In genomic region chr17:39235555-39236221, GRCh38 we compare ENCODE assay signal across 1 cellular context.
A peak's percentile ranks its signal among the peaks of the same experiment; 100 is the strongest.
TF ChIP-seq lines count a peak whose summit lies in the region.

No MANE protein-coding gene starts in this region.

TF ChIP-seq in HEK293, 187 proteins besides CTCF, POLR2A, EP300 and RAD21 (continued from another document and continues in another):
- TF ChIP-seq ZNF362 (tag by site-specific recombination; IDR thresholded peaks at IDR 0.05) (no peak; the same call in 1 of the 2 replicates), ZBTB6 (tag by site-specific recombination; IDR thresholded peaks at IDR 0.05) (no peak), ZNF548 (tag by site-specific recombination; IDR thresholded peaks at IDR 0.05) (no peak), HOXA7 (CRISPR knock-in tag; IDR thresholded peaks at IDR 0.05; ENCODE audit: borderline replicate concordance) (no peak), PATZ1 (tag by site-specific recombination; IDR thresholded peaks at IDR 0.05) (0 out of 2 replicates have a peak, but pooled peaks have one; percentile 16), ZNF701 (tag by site-specific recombination; IDR thresholded peaks at IDR 0.05) (no peak), ZNF707 (tag by site-specific recombination; IDR thresholded peaks at IDR 0.05) (no peak), ZNF654 (tag by site-specific recombination; IDR thresholded peaks at IDR 0.05; ENCODE audit: low read depth) (peak; percentile 59; the same call in 1 of the 2 replicates), ZNF629 (tag by site-specific recombination; IDR thresholded peaks at IDR 0.05) (peak; percentile 39; the same call in 1 of the 2 replicates), YY2 (tag by site-specific recombination; IDR thresholded peaks at IDR 0.05) (0 out of 2 replicates have a peak, but pooled peaks have one; percentile 18), ZFHX2 (tag by site-specific recombination; conservative IDR thresholded peaks at IDR 0.05) (no peak), ZNF510 (tag by site-specific recombination; IDR thresholded peaks at IDR 0.05; ENCODE audit: insufficient replicate concordance) (no peak), ZNF792 (tag by site-specific recombination; IDR thresholded peaks at IDR 0.05) (no peak), ZNF19 (tag by site-specific recombination; IDR thresholded peaks at IDR 0.05; ENCODE audit: low read depth) (no peak), INSM2 (tag by site-specific recombination; IDR thresholded peaks at IDR 0.05) (no peak), ZNF280C (tag by site-specific recombination; IDR thresholded peaks at IDR 0.05) (no peak), ZNF837 (tag by site-specific recombination; IDR thresholded peaks at IDR 0.05) (no peak), ZNF692 (tag by site-specific recombination; IDR thresholded peaks at IDR 0.05) (no peak), ZFP41 (tag by site-specific recombination; IDR thresholded peaks at IDR 0.05; ENCODE audit: borderline replicate concordance) (no peak), KLF16 (tag by site-specific recombination; IDR thresholded peaks at IDR 0.05) (no peak), GLI4 (tag by site-specific recombination; IDR thresholded peaks at IDR 0.05) (no peak), ZNF324 (tag by site-specific recombination; IDR thresholded peaks at IDR 0.05) (no peak; the same call in 1 of the 2 replicates), ZNF350 (tag by site-specific recombination; IDR thresholded peaks at IDR 0.05) (no peak), ZBTB7A (tag by site-specific recombination; IDR thresholded peaks at IDR 0.05; ENCODE audit: low read depth) (peak; percentile 18; the same call in 1 of the 2 replicates), ZBTB10 (tag by site-specific recombination; IDR thresholded peaks at IDR 0.05) (peak; percentile 44; the same call in 1 of the 2 replicates), ZNF777 (tag by site-specific recombination; IDR thresholded peaks at IDR 0.05; ENCODE audit: borderline replicate concordance) (no peak), ZNF585B (tag by site-specific recombination; IDR thresholded peaks at IDR 0.05) (no peak), ZNF214 (tag by site-specific recombination; IDR thresholded peaks at IDR 0.05; ENCODE audit: borderline replicate concordance) (no peak), EGR2 (tag by site-specific recombination; IDR thresholded peaks at IDR 0.05; ENCODE audit: low read depth) (no peak), ZNF175 (tag by site-specific recombination; IDR thresholded peaks at IDR 0.05) (no peak), ZNF501 (tag by site-specific recombination; IDR thresholded peaks at IDR 0.05) (no peak; the same call in 1 of the 2 replicates), ZNF600 (tag by site-specific recombination; IDR thresholded peaks at IDR 0.05) (no peak), ZNF248 (tag by site-specific recombination; IDR thresholded peaks at IDR 0.05) (no peak), ZNF514 (tag by site-specific recombination; IDR thresholded peaks at IDR 0.05) (no peak), ZNF354C (tag by site-specific recombination; IDR thresholded peaks at IDR 0.05; ENCODE audit: borderline replicate concordance, low read depth) (no peak), WT1 (tag by site-specific recombination; IDR thresholded peaks at IDR 0.05) (no peak), ZNF623 (tag by site-specific recombination; IDR thresholded peaks at IDR 0.05) (no peak), ZNF580 (tag by site-specific recombination; IDR thresholded peaks at IDR 0.05) (no peak), ZBTB17 (tag by site-specific recombination; IDR thresholded peaks at IDR 0.05) (peak; percentile 84; the same call in 1 of the 2 replicates), ZNF416 (tag by site-specific recombination; IDR thresholded peaks at IDR 0.05) (no peak), ZNF571 (tag by site-specific recombination; IDR thresholded peaks at IDR 0.05) (no peak), ZBTB21 (tag by site-specific recombination; IDR thresholded peaks at IDR 0.05) (no peak), ZNF404 (tag by site-specific recombination; IDR thresholded peaks at IDR 0.05) (no peak), ZNF335 (tag by site-specific recombination; conservative IDR thresholded peaks at IDR 0.05) (no peak; the same call in 1 of the 2 replicates), ZNF521 (tag by site-specific recombination; IDR thresholded peaks at IDR 0.05) (no peak), SP7 (tag by site-specific recombination; IDR thresholded peaks at IDR 0.05) (peak; percentile 76), ZNF311 (tag by site-specific recombination; IDR thresholded peaks at IDR 0.05; ENCODE audit: borderline replicate concordance) (no peak), ZNF221 (tag by site-specific recombination; IDR thresholded peaks at IDR 0.05; ENCODE audit: borderline replicate concordance) (no peak), SETDB1 (IDR thresholded peaks at IDR 0.05; ENCODE audit: insufficient read length, low read length) (no peak), ZNF169 (tag by site-specific recombination; IDR thresholded peaks at IDR 0.05) (no peak), ZSCAN18 (tag by site-specific recombination; IDR thresholded peaks at IDR 0.05) (no peak), ZNF184 (tag by site-specific recombination; IDR thresholded peaks at IDR 0.05) (no peak), ZXDB (tag by site-specific recombination; IDR thresholded peaks at IDR 0.05) (no peak), ZNF560 (tag by site-specific recombination; IDR thresholded peaks at IDR 0.05; ENCODE audit: borderline replicate concordance) (no peak), ZNF155 (tag by site-specific recombination; IDR thresholded peaks at IDR 0.05) (no peak), ZNF23 (tag by site-specific recombination; IDR thresholded peaks at IDR 0.05; ENCODE audit: borderline replicate concordance) (no peak)
